1 cellular context compared by ENCODE assay signal in the genomic region with DNA sequence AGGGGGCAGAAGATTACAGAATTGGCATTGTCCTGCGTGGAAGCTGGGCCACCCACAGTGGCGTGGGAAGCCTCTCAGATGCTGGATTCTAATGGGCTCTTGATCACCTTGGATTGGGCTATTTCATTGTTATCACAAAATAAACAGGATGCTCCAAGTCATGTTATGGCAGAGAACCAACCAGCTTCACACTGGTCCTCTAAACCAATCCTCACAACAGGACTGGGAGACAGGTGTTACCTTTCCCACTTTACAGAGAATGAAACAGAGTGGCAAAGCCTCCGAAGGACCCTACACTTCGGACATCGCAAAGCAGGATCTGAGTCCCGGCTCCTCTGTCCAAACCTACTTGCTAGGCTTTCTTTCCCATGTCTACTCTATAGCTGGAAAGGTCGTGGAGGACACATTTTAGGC.
TF ChIP-seq lines count a peak whose summit lies in the region.

No MANE protein-coding gene starts in this region.

TF ChIP-seq in HepG2, 621 proteins besides CTCF, POLR2A, EP300 and RAD21:
- TF ChIP-seq PCBP2 (optimal IDR thresholded peaks at IDR 0.05; ENCODE audit: low read depth, low read length, poor library complexity, severe bottlenecking) (no peak), ATF7 (IDR thresholded peaks at IDR 0.05) (no peak), ATF7 (CRISPR knock-in tag; IDR thresholded peaks at IDR 0.05) (no peak), ZNF44 (CRISPR knock-in tag; IDR thresholded peaks at IDR 0.05) (0 out of 2 replicates have a peak, but pooled peaks have one; percentile 15), ZFYVE20 (CRISPR knock-in tag; IDR thresholded peaks at IDR 0.05; ENCODE audit: borderline replicate concordance, low read depth) (no peak), MBNL3 (CRISPR knock-in tag; conservative IDR thresholded peaks at IDR 0.05) (no peak), ZNF619 (CRISPR knock-in tag; IDR thresholded peaks at IDR 0.05) (no peak), ZNF232 (CRISPR knock-in tag; IDR thresholded peaks at IDR 0.05; ENCODE audit: borderline replicate concordance) (0 out of 2 replicates have a peak, but pooled peaks have one; percentile 25), ZSCAN12 (CRISPR knock-in tag; IDR thresholded peaks at IDR 0.05) (0 out of 2 replicates have a peak, but pooled peaks have one; percentile 3), HOXA9 (CRISPR knock-in tag; IDR thresholded peaks at IDR 0.05; ENCODE audit: borderline replicate concordance) (0 out of 2 replicates have a peak, but pooled peaks have one; percentile 47), SNAI1 (CRISPR knock-in tag; IDR thresholded peaks at IDR 0.05; ENCODE audit: borderline replicate concordance) (peak; percentile 82; the same call in 1 of the 2 replicates), ZNF160 (CRISPR knock-in tag; IDR thresholded peaks at IDR 0.05) (peak; percentile 43), NR2F1 (CRISPR knock-in tag; IDR thresholded peaks at IDR 0.05) (no peak), ZNF547 (CRISPR knock-in tag; IDR thresholded peaks at IDR 0.05) (0 out of 2 replicates have a peak, but pooled peaks have one; percentile 14), PCBP1 (IDR thresholded peaks at IDR 0.05; ENCODE audit: borderline replicate concordance, low read depth, low read length) (no peak), MLXIP (CRISPR knock-in tag; IDR thresholded peaks at IDR 0.05; ENCODE audit: borderline replicate concordance) (no peak), ADNP (CRISPR knock-in tag; IDR thresholded peaks at IDR 0.05) (no peak), ZNF18 (CRISPR knock-in tag; IDR thresholded peaks at IDR 0.05; ENCODE audit: insufficient replicate concordance) (peak; percentile 17), ZNF383 (CRISPR knock-in tag; IDR thresholded peaks at IDR 0.05; ENCODE audit: borderline replicate concordance) (no peak), ZNF432 (CRISPR knock-in tag; IDR thresholded peaks at IDR 0.05; ENCODE audit: borderline replicate concordance) (0 out of 2 replicates have a peak, but pooled peaks have one; percentile 5), ZSCAN30 (CRISPR knock-in tag; IDR thresholded peaks at IDR 0.05) (no peak), ZNF737 (CRISPR knock-in tag; IDR thresholded peaks at IDR 0.05; ENCODE audit: borderline replicate concordance) (no peak), KLF9 (CRISPR knock-in tag; IDR thresholded peaks at IDR 0.05; ENCODE audit: low read depth) (0 out of 2 replicates have a peak, but pooled peaks have one; percentile 24), MAX (IDR thresholded peaks at IDR 0.05) (no peak), ATF6 (CRISPR knock-in tag; conservative IDR thresholded peaks at IDR 0.05) (no peak)
- TF ChIP-seq, protein P1, sequence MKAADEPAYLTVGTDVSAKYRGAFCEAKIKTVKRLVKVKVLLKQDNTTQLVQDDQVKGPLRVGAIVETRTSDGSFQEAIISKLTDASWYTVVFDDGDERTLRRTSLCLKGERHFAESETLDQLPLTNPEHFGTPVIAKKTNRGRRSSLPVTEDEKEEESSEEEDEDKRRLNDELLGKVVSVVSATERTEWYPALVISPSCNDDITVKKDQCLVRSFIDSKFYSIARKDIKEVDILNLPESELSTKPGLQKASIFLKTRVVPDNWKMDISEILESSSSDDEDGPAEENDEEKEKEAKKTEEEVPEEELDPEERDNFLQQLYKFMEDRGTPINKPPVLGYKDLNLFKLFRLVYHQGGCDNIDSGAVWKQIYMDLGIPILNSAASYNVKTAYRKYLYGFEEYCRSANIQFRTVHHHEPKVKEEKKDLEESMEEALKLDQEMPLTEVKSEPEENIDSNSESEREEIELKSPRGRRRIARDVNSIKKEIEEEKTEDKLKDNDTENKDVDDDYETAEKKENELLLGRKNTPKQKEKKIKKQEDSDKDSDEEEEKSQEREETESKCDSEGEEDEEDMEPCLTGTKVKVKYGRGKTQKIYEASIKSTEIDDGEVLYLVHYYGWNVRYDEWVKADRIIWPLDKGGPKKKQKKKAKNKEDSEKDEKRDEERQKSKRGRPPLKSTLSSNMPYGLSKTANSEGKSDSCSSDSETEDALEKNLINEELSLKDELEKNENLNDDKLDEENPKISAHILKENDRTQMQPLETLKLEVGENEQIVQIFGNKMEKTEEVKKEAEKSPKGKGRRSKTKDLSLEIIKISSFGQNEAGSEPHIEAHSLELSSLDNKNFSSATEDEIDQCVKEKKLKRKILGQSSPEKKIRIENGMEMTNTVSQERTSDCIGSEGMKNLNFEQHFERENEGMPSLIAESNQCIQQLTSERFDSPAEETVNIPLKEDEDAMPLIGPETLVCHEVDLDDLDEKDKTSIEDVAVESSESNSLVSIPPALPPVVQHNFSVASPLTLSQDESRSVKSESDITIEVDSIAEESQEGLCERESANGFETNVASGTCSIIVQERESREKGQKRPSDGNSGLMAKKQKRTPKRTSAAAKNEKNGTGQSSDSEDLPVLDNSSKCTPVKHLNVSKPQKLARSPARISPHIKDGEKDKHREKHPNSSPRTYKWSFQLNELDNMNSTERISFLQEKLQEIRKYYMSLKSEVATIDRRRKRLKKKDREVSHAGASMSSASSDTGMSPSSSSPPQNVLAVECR (CRISPR knock-in tag; IDR thresholded peaks at IDR 0.05; ENCODE audit: borderline replicate concordance): no peak
